In genomic region chr17:19683117-19683516, GRCh38 we compare ENCODE assay signal across 23 cellular contexts. TPM values are rescaled to one million over a fixed set of nuclear protein-coding genes. Genes with fewer than 3 reads are reported as not detected.
"Had no signal": no experiment of that assay in that cellular context is flagged by ENCODE, and none has a peak within 500 bp of the region (broad histone marks: within the 10 kb centered on the region; RNA-seq: fewer than 3 reads in every experiment).

No MANE protein-coding gene starts in this region.

- H3K4me3 ChIP-seq: MG63, SJCRH30 had no signal

- DNase-seq: IMR-90, Karpas-422, KG1, MG63, NCI-H1092, NCI-H1105 treated with DMSO at 0.1 percent for 48 hours, NCI-H1417 treated with DMSO at 0.1 percent for 48 hours, NCI-H146, NCI-H1694 treated with DMSO at 0.1 percent for 48 hours, NCI-H1930, NCI-H2081, NCI-H2107, NCI-H2227 treated with DMSO at 0.1 percent for 48 hours, NCI-H524, NCI-H69, NCI-H774, SHP77 treated with DMSO at 0.1 percent for 48 hours, SJCRH30 had no signal

- ATAC-seq: HepG2, Right ventricle myocardium inferior, SK-N-SH treated with all-trans-retinoic acid at 6 μM for 48 hours had no signal

- H3K9me3 ChIP-seq: MG63 had no signal

- H3K27me3 ChIP-seq: MG63, SJCRH30 had no signal

- H3K27ac ChIP-seq: SJCRH30 had no signal

RNA-seq across cellular contexts. Expression of gene SLC47A2, which starts 33.3 kb away (rescaled TPM):
- total RNA-seq: HT1080, IMR-90, NCI-H460, Right ventricle myocardium inferior, SJCRH30 had no signal
